In genomic region chr1:7586031-7586941, GRCh38 we compare ENCODE assay signal across 2 cellular contexts.
A peak's percentile ranks its signal among the peaks of the same experiment; 100 is the strongest.
TF ChIP-seq lines count a peak whose summit lies in the region.

No MANE protein-coding gene starts in this region.

TF ChIP-seq in SK-N-SH, 30 proteins besides CTCF, POLR2A, EP300 and RAD21 (continued from another document):
- peak; percentile 67 for TF ChIP-seq GATA2 (CRISPR knock-in tag; IDR thresholded peaks at IDR 0.05)
- TF ChIP-seq USF1 (IDR thresholded peaks at IDR 0.05; ENCODE audit: borderline replicate concordance, low read depth), result no peak
- TF ChIP-seq CHD2 (IDR thresholded peaks at IDR 0.05; ENCODE audit: low read length, partially characterized antibody), result no peak
- TF ChIP-seq FOXM1 (IDR thresholded peaks at IDR 0.05; ENCODE audit: low read depth), result no peak

TF ChIP-seq in SK-N-SH treated with all-trans-retinoic acid at 6 μM for 48 hours, 23 proteins besides CTCF, POLR2A, EP300 and RAD21 (continued from another document):
- TF ChIP-seq PATZ1 (CRISPR knock-in tag; IDR thresholded peaks at IDR 0.05; ENCODE audit: borderline replicate concordance) (no peak), SNAI2 (CRISPR knock-in tag; IDR thresholded peaks at IDR 0.05) (no peak), TCF4 (CRISPR knock-in tag; IDR thresholded peaks at IDR 0.05; ENCODE audit: borderline replicate concordance) (no peak), RARB (CRISPR knock-in tag; IDR thresholded peaks at IDR 0.05) (no peak), CREB5 (CRISPR knock-in tag; IDR thresholded peaks at IDR 0.05; ENCODE audit: low read depth) (no peak), TOX (CRISPR knock-in tag; IDR thresholded peaks at IDR 0.05; ENCODE audit: borderline replicate concordance) (no peak), PPARA (CRISPR knock-in tag; IDR thresholded peaks at IDR 0.05; ENCODE audit: borderline replicate concordance) (no peak), ISL1 (CRISPR knock-in tag; IDR thresholded peaks at IDR 0.05) (no peak)
TF ChIP-seq in SK-N-SH treated with all-trans-retinoic acid at 6 μM for 48 hours: peak in this region for 0.
